Comparison of ENCODE assay signal across 7 cellular contexts in the genomic region with DNA sequence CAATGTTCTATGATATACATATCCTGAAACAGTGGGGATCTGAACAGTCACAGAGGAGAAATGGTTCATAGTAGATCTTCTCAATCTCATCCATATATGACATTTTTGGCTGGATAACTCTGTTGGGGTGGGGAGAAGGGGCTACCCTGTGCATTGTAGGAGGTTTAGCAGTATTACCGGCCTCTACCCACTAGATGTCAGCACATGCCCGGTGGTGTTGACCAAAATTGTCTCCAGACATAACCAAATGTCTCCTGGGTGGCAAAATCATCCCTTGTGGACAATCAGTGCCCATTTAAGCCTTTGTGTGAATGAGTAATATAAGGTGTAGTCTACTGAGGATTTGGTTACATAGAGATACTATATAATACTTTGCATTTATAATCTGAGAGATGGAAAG.
DNase-seq lines count a peak whose midpoint lies in the region; ATAC-seq and TF ChIP-seq lines count a peak whose summit lies in the region.

No MANE protein-coding gene starts in this region.

- intact Hi-C loops in stomach (cut with DNase I; ENCODE audit: low total_unique reads): no loop called here

- H3K36me3 ChIP-seq in ES-I3 (ENCODE audit: insufficient read depth, low read length) (peaks cover 18% of the 10 kb centered on the region), H7 (replicated peaks; ENCODE audit: control insufficient read depth, insufficient read depth, low read length) (peaks cover 15% of the 10 kb centered on the region), right atrium auricular region (peaks cover 12% of the 10 kb centered on the region), stomach (peaks cover 0 to 31% (median 22%) of the 10 kb centered on the region in 4 donors)

- H3K9me3 Mint-ChIP-seq in WTC11: no peaks in the 10 kb centered on the region

- H3K27ac Mint-ChIP-seq in WTC11: peak overlapping the region; percentile 91

- TF ChIP-seq POLR2A in stomach (IDR thresholded peaks at IDR 0.05): no peak

- POLR2A ChIA-PET in WTC11 (lab: Charles Lee): no interaction called here

- peaks cover 42% of the 10 kb centered on the region for H3K4me1 ChIP-seq in ES-I3 (ENCODE audit: insufficient read depth, low read length)
- H3K4me1 ChIP-seq in right atrium auricular region: no peaks in the 10 kb centered on the region
- no peaks in the 10 kb centered on the region for H3K4me1 ChIP-seq in stomach

- peaks cover 41% of the 10 kb centered on the region for H3K4me1 Mint-ChIP-seq in WTC11

- CTCF ChIA-PET in WTC11 (lab: Charles Lee): interaction anchor here (0.5 to 1.3 kb wide), 3 partner anchors 36 to 42 kb away, joined by 3 to 9 read pairs (median 6); no protein-coding TSS in a partner anchor

- H3K9me3 ChIP-seq in ES-I3 (ENCODE audit: control insufficient read depth, insufficient read depth, low read length) (no peaks in the 10 kb centered on the region), right atrium auricular region (no peaks in the 10 kb centered on the region), stomach (no peaks in the 10 kb centered on the region)

- TF ChIP-seq CTCF in WTC11 (IDR thresholded peaks at IDR 0.05) (peak; percentile 37; the same call in 1 of the 2 replicates), right atrium auricular region (IDR thresholded peaks at IDR 0.05) (peak; percentile 21 to 72), stomach (IDR thresholded peaks at IDR 0.05) (peak in 3 of 7 experiments; percentile 36 to 48 (median 37))

- H3K27me3 ChIP-seq in H7 (ENCODE audit: control insufficient read depth, insufficient read depth, low read length) (no peaks in the 10 kb centered on the region), right atrium auricular region (no peaks in the 10 kb centered on the region), stomach (peaks cover 0 to 5% (median 0%) of the 10 kb centered on the region in 3 donors)

- H3K27ac ChIP-seq in right atrium auricular region (no peak overlapping the region), stomach (no peak overlapping the region)

- ATAC-seq in WTC11: peak; percentile 84

- peaks cover 23% of the 10 kb centered on the region for H3K36me3 Mint-ChIP-seq in WTC11

- 0 to 8% (median 5%) methylated on average over 2 of the region's 2 CpGs for whole genome bisulfite sequencing in stomach, 5 donors

- H3K4me3 Mint-ChIP-seq in WTC11: peak overlapping the region; percentile 48

- TF ChIP-seq EP300 in stomach (IDR thresholded peaks at IDR 0.05): no peak

- H3K4me3 ChIP-seq in H7 (ENCODE audit: insufficient read depth, low read depth, low read length) (no peak overlapping the region), right atrium auricular region (no peak overlapping the region), stomach (no peak overlapping the region)

- H3K9ac ChIP-seq in ES-I3 (ENCODE audit: low read depth, low read length): peak overlapping the region; percentile 35; the same call in 1 of the 2 replicates

- no peaks in the 10 kb centered on the region for H3K27me3 Mint-ChIP-seq in WTC11 (ENCODE audit: low read depth)

- DNase-seq in H7 (peak; percentile 51), NCI-H146 (lab: John Stamatoyannopoulos, UW) (peak; percentile 62), WTC11 (ENCODE audit: low spot score) (peak; percentile 59), right atrium auricular region (ENCODE audit: low spot score) (no peak), stomach (peak; percentile 31), cortex of kidney (lab: John Stamatoyannopoulos, UW) (no peak)

TF ChIP-seq in WTC11, 78 proteins besides CTCF, POLR2A, EP300 and RAD21:
- TF ChIP-seq, protein P1, sequence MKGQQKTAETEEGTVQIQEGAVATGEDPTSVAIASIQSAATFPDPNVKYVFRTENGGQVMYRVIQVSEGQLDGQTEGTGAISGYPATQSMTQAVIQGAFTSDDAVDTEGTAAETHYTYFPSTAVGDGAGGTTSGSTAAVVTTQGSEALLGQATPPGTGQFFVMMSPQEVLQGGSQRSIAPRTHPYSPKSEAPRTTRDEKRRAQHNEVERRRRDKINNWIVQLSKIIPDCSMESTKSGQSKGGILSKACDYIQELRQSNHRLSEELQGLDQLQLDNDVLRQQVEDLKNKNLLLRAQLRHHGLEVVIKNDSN (CRISPR knock-in tag; IDR thresholded peaks at IDR 0.05): no peak
- TF ChIP-seq, protein P2, sequence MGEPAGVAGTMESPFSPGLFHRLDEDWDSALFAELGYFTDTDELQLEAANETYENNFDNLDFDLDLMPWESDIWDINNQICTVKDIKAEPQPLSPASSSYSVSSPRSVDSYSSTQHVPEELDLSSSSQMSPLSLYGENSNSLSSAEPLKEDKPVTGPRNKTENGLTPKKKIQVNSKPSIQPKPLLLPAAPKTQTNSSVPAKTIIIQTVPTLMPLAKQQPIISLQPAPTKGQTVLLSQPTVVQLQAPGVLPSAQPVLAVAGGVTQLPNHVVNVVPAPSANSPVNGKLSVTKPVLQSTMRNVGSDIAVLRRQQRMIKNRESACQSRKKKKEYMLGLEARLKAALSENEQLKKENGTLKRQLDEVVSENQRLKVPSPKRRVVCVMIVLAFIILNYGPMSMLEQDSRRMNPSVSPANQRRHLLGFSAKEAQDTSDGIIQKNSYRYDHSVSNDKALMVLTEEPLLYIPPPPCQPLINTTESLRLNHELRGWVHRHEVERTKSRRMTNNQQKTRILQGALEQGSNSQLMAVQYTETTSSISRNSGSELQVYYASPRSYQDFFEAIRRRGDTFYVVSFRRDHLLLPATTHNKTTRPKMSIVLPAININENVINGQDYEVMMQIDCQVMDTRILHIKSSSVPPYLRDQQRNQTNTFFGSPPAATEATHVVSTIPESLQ (CRISPR knock-in tag; IDR thresholded peaks at IDR 0.05): no peak
- no peak for TF ChIP-seq HMGA2 (CRISPR knock-in tag; IDR thresholded peaks at IDR 0.05)

Comparison
In these comparisons a context has a peak if more than half of its experiments do, and no peak if none do; other contexts are left out.
1. DNase-seq: peak in H7 (single experiment), NCI-H146 (single experiment), WTC11 (single experiment) and stomach (single experiment); none in right atrium auricular region (single experiment) and cortex of kidney (single experiment).